Comparison of ENCODE assay signal across 23 cellular contexts in the genomic region with DNA sequence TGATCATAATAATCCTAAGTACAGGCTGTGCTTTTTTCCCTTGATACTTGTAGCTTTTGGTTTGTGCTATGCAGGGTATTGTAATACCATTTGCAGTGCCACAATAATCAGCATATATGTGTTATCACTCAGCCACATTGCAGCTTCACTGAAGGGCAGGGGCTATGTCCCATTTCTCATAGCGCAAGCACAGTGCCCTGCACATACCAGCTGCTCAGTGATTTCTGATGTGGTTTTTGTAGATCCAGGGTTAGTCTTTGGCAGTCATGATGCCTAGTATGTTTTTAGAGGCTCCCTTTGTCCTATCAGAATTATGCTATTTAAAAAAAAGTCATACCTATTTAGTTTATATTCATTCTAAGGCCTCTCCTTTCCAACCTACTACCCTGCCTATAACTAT. TPM values are rescaled to one million over a fixed set of nuclear protein-coding genes. Genes with fewer than 3 reads are reported as not detected.
"Had no signal": no experiment of that assay in that cellular context is flagged by ENCODE, and none has a peak within 500 bp of the region (broad histone marks: within the 10 kb centered on the region; RNA-seq: fewer than 3 reads in every experiment).

No MANE protein-coding gene starts in this region.

- H3K27ac Mint-ChIP-seq: activated CD4-positive, alpha-beta memory T cell treated with anti-CD3 and anti-CD28 coated beads for 36 hours; activated naive CD4-positive, alpha-beta T cell treated with anti-CD3 and anti-CD28 coated beads for 36 hours; activated naive CD8-positive, alpha-beta T cell treated with anti-CD3 and anti-CD28 coated beads, Interleukin-2, amount 10 ng/mL, durations not matched to agents 7 days and 5 days; activated T-cell treated with anti-CD3 and anti-CD28 coated beads, Interleukin-2, amount 50 U/mL, for 72 hours; endodermal cell; mesothelial cell of epicardium; stimulated activated naive CD8-positive, alpha-beta T cell treated with anti-CD3 and anti-CD28 coated beads, Interleukin-15, Interleukin-2, amounts not matched to agents 100 ng/mL and 50 ng/mL, for 24 hours; T-helper 17 cell had no signal

- ATAC-seq: activated T-cell treated with anti-CD3 and anti-CD28 coated beads, Interleukin-2, amount 50 U/mL, for 72 hours; body of pancreas; left lobe of liver; T-helper 17 cell had no signal

- H3K9me3 Mint-ChIP-seq: activated CD4-positive, alpha-beta memory T cell treated with anti-CD3 and anti-CD28 coated beads for 36 hours; activated naive CD4-positive, alpha-beta T cell treated with anti-CD3 and anti-CD28 coated beads for 36 hours; activated naive CD8-positive, alpha-beta T cell treated with anti-CD3 and anti-CD28 coated beads, Interleukin-2, amount 10 ng/mL, durations not matched to agents 7 days and 5 days; activated T-cell treated with anti-CD3 and anti-CD28 coated beads, Interleukin-2, amount 50 U/mL, for 72 hours; endodermal cell; mesothelial cell of epicardium; stimulated activated naive CD8-positive, alpha-beta T cell treated with anti-CD3 and anti-CD28 coated beads, Interleukin-15, Interleukin-2, amounts not matched to agents 100 ng/mL and 50 ng/mL, for 24 hours had no signal

- H3K9me3 ChIP-seq: body of pancreas, heart right ventricle, transverse colon, uterus had no signal

- H3K27ac ChIP-seq: body of pancreas, cardiac muscle cell, transverse colon, uterus had no signal

- H3K36me3 Mint-ChIP-seq: activated CD4-positive, alpha-beta memory T cell treated with anti-CD3 and anti-CD28 coated beads for 36 hours; activated naive CD8-positive, alpha-beta T cell treated with anti-CD3 and anti-CD28 coated beads, Interleukin-2, amount 10 ng/mL, durations not matched to agents 7 days and 5 days had no signal

- H3K4me1 ChIP-seq: body of pancreas, uterus had no signal

- H3K4me1 Mint-ChIP-seq: activated naive CD8-positive, alpha-beta T cell treated with anti-CD3 and anti-CD28 coated beads, Interleukin-2, amount 10 ng/mL, durations not matched to agents 7 days and 5 days; T-helper 17 cell had no signal

- H3K4me3 Mint-ChIP-seq: activated CD4-positive, alpha-beta memory T cell treated with anti-CD3 and anti-CD28 coated beads for 36 hours; activated naive CD4-positive, alpha-beta T cell treated with anti-CD3 and anti-CD28 coated beads for 36 hours; activated naive CD8-positive, alpha-beta T cell treated with anti-CD3 and anti-CD28 coated beads, Interleukin-2, amount 10 ng/mL, durations not matched to agents 7 days and 5 days; activated T-cell treated with anti-CD3 and anti-CD28 coated beads, Interleukin-2, amount 50 U/mL, for 72 hours; endodermal cell; mesothelial cell of epicardium; neural crest cell; stimulated activated naive CD8-positive, alpha-beta T cell treated with anti-CD3 and anti-CD28 coated beads, Interleukin-15, Interleukin-2, amounts not matched to agents 100 ng/mL and 50 ng/mL, for 24 hours; T-helper 17 cell had no signal

- H3K4me3 ChIP-seq: body of pancreas, cardiac muscle cell, heart right ventricle, lung, transverse colon, uterus had no signal

- H3K36me3 ChIP-seq: cardiac muscle cell, transverse colon, uterus had no signal

- H3K27me3 ChIP-seq: body of pancreas, heart right ventricle, transverse colon, uterus had no signal

- DNase-seq: activated CD4-positive, alpha-beta memory T cell treated with anti-CD3 and anti-CD28 coated beads for 36 hours; activated CD4-positive, alpha-beta T cell treated with anti-CD3 and anti-CD28 coated beads for 4 hours; activated CD4-positive, CD25-positive, alpha-beta regulatory T cell; activated effector memory CD4-positive, alpha-beta T cell treated with Interleukin-2 at 50 U/mL for 16 hours; activated naive CD4-positive, alpha-beta T cell treated with anti-CD3 and anti-CD28 coated beads for 36 hours; activated naive CD8-positive, alpha-beta T cell treated with anti-CD3 and anti-CD28 coated beads, Interleukin-2, amount 10 ng/mL, durations not matched to agents 7 days and 5 days; activated T-cell treated with anti-CD3 and anti-CD28 coated beads, Interleukin-2, amount 50 U/mL, for 72 hours; amniotic stem cell; body of pancreas; cortex of kidney; endodermal cell; heart right ventricle; occipital lobe; SW 1271; T-helper 17 cell; transverse colon; uterus had no signal

RNA-seq across cellular contexts. Expression of gene MET, which starts 25.8 kb away (rescaled TPM):
- total RNA-seq: activated naive CD8-positive, alpha-beta T cell treated with anti-CD3 and anti-CD28 coated beads, Interleukin-2, amount 10 ng/mL, durations not matched to agents 7 days and 5 days had no signal
